Comparison of ENCODE assay signal across 26 cellular contexts in the genomic region with DNA sequence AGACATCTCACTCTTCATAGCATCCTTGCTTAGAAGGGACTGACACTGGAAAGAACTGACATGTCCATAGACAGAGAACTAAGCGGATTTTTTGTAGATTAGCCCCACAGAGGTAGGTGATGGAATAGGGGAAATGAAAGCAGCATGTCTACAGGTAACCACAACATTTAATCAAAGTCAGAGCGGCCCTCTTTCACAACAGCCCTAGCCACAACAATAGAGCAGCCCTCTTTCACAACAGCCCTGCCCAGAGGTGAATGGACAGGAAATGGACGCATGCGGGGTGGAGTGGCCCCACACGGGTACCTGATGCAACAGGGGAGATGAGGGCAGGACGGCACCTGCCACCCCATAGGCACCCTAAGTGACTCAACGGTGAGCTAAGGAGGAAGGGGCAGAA. TPM values are rescaled to one million over a fixed set of nuclear protein-coding genes. Genes with fewer than 3 reads are reported as not detected.
"Had no signal": no experiment of that assay in that cellular context is flagged by ENCODE, and none has a peak within 500 bp of the region (broad histone marks: within the 10 kb centered on the region; RNA-seq: fewer than 3 reads in every experiment).

No MANE protein-coding gene starts in this region.

RNA-seq across cellular contexts. Expression of gene MAGEA1, which starts 32.8 kb away (rescaled TPM):
- total RNA-seq: endodermal cell; esophagus muscularis mucosa; fibroblast of lung; foreskin keratinocyte; gastroesophageal sphincter; heart left ventricle; hepatocyte; kidney; left lobe of liver; liver; lung; mesothelial cell of epicardium; mucosa of descending colon; natural killer cell treated with Interleukin-12 subunit alpha and Interleukin-12 subunit beta and Interleukin-15 and Interleukin-18, amount 100 ng/mL, for 72 hours; neural crest cell; omental fat pad; posterior vena cava; pulmonary artery endothelial cell; spleen; stomach; subcutaneous adipose tissue; temporal lobe; thyroid gland; ureter; vagina had no signal
- polyA plus RNA-seq: fibroblast of lung, foreskin keratinocyte, heart left ventricle, hepatocyte, liver, lung, pancreas, spleen, stomach had no signal
